ENCODE assay signal across 7 cellular contexts in the genomic region with DNA sequence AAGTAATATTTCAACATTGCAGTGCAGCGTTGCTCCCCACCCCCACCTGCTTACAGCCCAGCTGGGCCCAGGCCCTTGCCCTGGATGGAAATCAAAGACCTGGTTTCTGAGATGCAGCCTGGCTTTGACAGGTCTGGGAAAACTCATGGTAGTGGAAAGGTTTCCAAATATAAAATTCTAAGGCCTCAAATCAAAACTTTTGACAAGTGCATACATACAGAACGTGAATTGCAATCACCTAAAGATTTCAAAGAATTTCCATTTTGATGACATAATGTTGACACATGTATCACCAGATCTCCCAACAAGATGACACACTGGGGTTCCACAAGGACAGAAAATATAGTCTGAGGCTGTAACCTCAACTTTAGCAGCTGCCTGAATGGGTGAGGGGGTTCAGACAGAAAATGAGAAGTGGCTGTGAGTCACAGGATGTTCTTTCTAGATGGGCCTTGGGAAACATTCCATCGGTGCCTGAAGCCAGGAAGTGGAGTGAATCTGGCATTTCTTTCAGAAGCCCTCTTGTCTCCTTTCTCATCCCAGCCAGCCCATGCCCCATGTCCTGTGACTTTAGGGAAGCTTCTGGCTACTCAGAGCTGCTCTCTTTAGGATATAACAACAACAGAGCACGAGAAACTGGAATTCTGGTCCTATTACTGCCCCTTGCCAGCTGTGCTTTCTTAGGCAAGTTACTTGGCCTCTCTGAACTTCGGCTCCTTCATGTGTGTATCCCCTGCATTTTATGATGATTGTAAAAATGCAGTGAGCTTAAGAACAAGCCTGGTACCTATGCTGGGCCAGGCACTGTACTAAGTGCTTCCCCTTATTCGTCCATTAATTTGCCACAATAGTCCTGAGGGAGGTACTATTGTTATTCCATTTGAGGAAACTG. TPM values are rescaled to one million over a fixed set of nuclear protein-coding genes. Genes with fewer than 3 reads are reported as not detected.
DNase-seq lines count a peak whose midpoint lies in the region; ATAC-seq and TF ChIP-seq lines count a peak whose summit lies in the region.

No MANE protein-coding gene starts in this region.

- no peaks in the 10 kb centered on the region for H3K9me3 ChIP-seq in suprapubic skin

- TF ChIP-seq CTCF in kidney epithelial cell (IDR thresholded peaks at IDR 0.05; ENCODE audit: insufficient read depth, low read length, poor library complexity, severe bottlenecking) (no peak), suprapubic skin (IDR thresholded peaks at IDR 0.05) (no peak)

- peak; percentile 9 for DNase-seq in KBM-7
- peak; percentile 88 for DNase-seq in astrocyte of the hippocampus (ENCODE audit: low read depth, low spot score)
- DNase-seq in kidney epithelial cell (ENCODE audit: low read depth): peak; percentile 81
- DNase-seq in suprapubic skin (ENCODE audit: low spot score in 2 of 2): no peak
- DNase-seq in activated CD4-positive, CD25-positive, alpha-beta regulatory T cell (lab: John Stamatoyannopoulos, UW): no peak

- ATAC-seq in GM21737 (IDR thresholded peaks at IDR 0.05; ENCODE audit: unreplicated experiment) (no peak), GM18907 (IDR thresholded peaks at IDR 0.05; ENCODE audit: unreplicated experiment) (no peak)

- WGBS in suprapubic skin: 62% methylated on average over 6 of the region's 6 CpGs

- no peak for TF ChIP-seq POLR2A in suprapubic skin (IDR thresholded peaks at IDR 0.05)

- H3K36me3 ChIP-seq in kidney epithelial cell (ENCODE audit: control insufficient read depth, insufficient read depth, low read length): no peaks in the 10 kb centered on the region
- peaks cover 47% of the 10 kb centered on the region for H3K36me3 ChIP-seq in suprapubic skin

- in situ Hi-C loops in KBM-7 (cut with MboI; ENCODE audit: low pct_unique_long_range_greater_than_20kb, low sequenced_read_pairs): no loop called here

- peak overlapping the region; percentile 7 for H3K27ac ChIP-seq in suprapubic skin

- H3K4me3 ChIP-seq in kidney epithelial cell (ENCODE audit: low read depth, low read length) (no peak overlapping the region), suprapubic skin (no peak overlapping the region)

- no peak for TF ChIP-seq EP300 in suprapubic skin (IDR thresholded peaks at IDR 0.05)

- no peaks in the 10 kb centered on the region for H3K27me3 ChIP-seq in kidney epithelial cell (ENCODE audit: control insufficient read depth, insufficient read depth, low read length)
- H3K27me3 ChIP-seq in suprapubic skin: no peaks in the 10 kb centered on the region

- H3K4me1 ChIP-seq in suprapubic skin: peaks cover 40% of the 10 kb centered on the region

RNA-seq across cellular contexts. Expression of a gene that starts 54.8 kb away (rescaled TPM):
- total RNA-seq in kidney epithelial cell: 21.9 and 23.6 TPM in 2 replicates
- 10 to 100 TPM; 24.5 to 89.1 (median 48.5) TPM for total RNA-seq in suprapubic skin

Comparison
In these comparisons a context has a peak if more than half of its experiments do, and no peak if none do; other contexts are left out.
1. DNase-seq: peak in KBM-7 (single experiment), astrocyte of the hippocampus (single experiment) and kidney epithelial cell (single experiment); none in suprapubic skin (0 of 2) and activated CD4-positive, CD25-positive, alpha-beta regulatory T cell (0 of 4).